In the genomic region with DNA sequence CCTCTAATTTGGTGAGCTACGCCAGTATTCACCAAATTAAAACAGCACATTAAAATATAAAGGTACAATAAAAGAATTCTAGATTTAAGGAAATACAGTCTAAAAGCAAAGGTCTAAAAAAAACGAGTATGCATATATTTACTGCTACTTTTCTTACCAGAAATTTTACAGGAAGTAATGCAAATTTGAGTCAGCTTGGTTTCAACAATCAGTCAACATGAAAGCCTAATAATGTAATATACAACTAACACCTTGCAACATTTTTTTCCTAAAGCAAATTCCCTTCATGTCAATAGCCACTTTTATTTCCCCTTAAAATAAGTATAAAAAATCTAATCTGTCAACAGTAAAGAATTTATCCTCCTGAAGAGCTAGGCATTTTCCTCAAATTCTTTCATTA, we compare ENCODE assay signal across 15 cellular contexts. TPM values are rescaled to one million over a fixed set of nuclear protein-coding genes. Genes with fewer than 3 reads are reported as not detected.
DNase-seq lines count a peak whose midpoint lies in the region; ATAC-seq and TF ChIP-seq lines count a peak whose summit lies in the region.
"Had no signal": no experiment of that assay in that cellular context is flagged by ENCODE, and none has a peak within 500 bp of the region (broad histone marks: within the 10 kb centered on the region; RNA-seq: fewer than 3 reads in every experiment).

No MANE protein-coding gene starts in this region.

- H3K27me3 ChIP-seq in transverse colon, result no peaks in the 10 kb centered on the region
- H3K27me3 ChIP-seq: foreskin keratinocyte, SJCRH30 had no signal

- DNase-seq in activated naive CD4-positive, alpha-beta T cell treated with anti-CD3 and anti-CD28 coated beads, Interleukin-2, amount 50 U/mL, for 16 hours, result no peak
- DNase-seq in epithelial cell of prostate (ENCODE audit: low read depth, low spot score) (no peak), transverse colon (no peak), COLO668 (lab: John Stamatoyannopoulos, UW; ENCODE audit: unreplicated experiment) (no peak), mucosa of descending colon (no peak)
- DNase-seq: activated CD4-positive, CD25-positive, alpha-beta regulatory T cell treated with anti-CD3 and anti-CD28 coated beads, Interleukin-2, amount 50 U/mL, for 72 hours; foreskin keratinocyte; KBM-7; kidney glomerular epithelial cell; NCI-H2081 treated with DMSO at 0.1 percent for 48 hours; SJCRH30 had no signal

- H3K9me3 Mint-ChIP-seq in activated naive CD4-positive, alpha-beta T cell treated with anti-CD3 and anti-CD28 coated beads, Interleukin-2, amount 50 U/mL, for 24 hours, result no peaks in the 10 kb centered on the region
- no peaks in the 10 kb centered on the region for H3K9me3 Mint-ChIP-seq in T-helper 1 cell treated with Interleukin-12 subunit alpha and Interleukin-12 subunit beta and Interleukin-4 antibody, amounts not matched to agents 30 μg/mL and 1 μg/mL, for 36 hours
- H3K9me3 Mint-ChIP-seq: neural crest cell had no signal

- peak overlapping the region; percentile 66 for H3K4me3 Mint-ChIP-seq in activated naive CD4-positive, alpha-beta T cell treated with anti-CD3 and anti-CD28 coated beads, Interleukin-2, amount 50 U/mL, for 24 hours
- H3K4me3 Mint-ChIP-seq in T-helper 1 cell treated with Interleukin-12 subunit alpha and Interleukin-12 subunit beta and Interleukin-4 antibody, amounts not matched to agents 30 μg/mL and 1 μg/mL, for 36 hours, result peak overlapping the region; percentile 73
- H3K4me3 Mint-ChIP-seq: neural crest cell had no signal

- WGBS in transverse colon (ENCODE audit: low coverage in 1 of 2), 2 donors, result 41 to 62% methylated on average over 2 of the region's 2 CpGs

- H3K27ac ChIP-seq in epithelial cell of prostate (peak overlapping the region; percentile 5), transverse colon (peak overlapping the region in 3 of 4 donors; percentile 28 to 55 (median 30))
- H3K27ac ChIP-seq: foreskin keratinocyte, SJCRH30 had no signal

- intact Hi-C loops in transverse colon (cut with DNase I; ENCODE audit: low total_unique reads) (no loop called here), mucosa of descending colon (cut with DNase I, micrococcal nuclease) (no loop called here)

- no peak for TF ChIP-seq EP300 in transverse colon (IDR thresholded peaks at IDR 0.05; ENCODE audit: low read depth)

- no peak for TF ChIP-seq CTCF in transverse colon (IDR thresholded peaks at IDR 0.05)
- no peak for TF ChIP-seq CTCF in mucosa of descending colon (IDR thresholded peaks at IDR 0.05)

- H3K36me3 ChIP-seq in transverse colon (no peaks in the 10 kb centered on the region), mucosa of descending colon (ENCODE audit: low read depth) (no peaks in the 10 kb centered on the region)

- H3K27ac Mint-ChIP-seq in activated naive CD4-positive, alpha-beta T cell treated with anti-CD3 and anti-CD28 coated beads, Interleukin-2, amount 50 U/mL, for 24 hours, result peak overlapping the region; percentile 99
- peak overlapping the region; percentile 71 for H3K27ac Mint-ChIP-seq in T-helper 1 cell treated with Interleukin-12 subunit alpha and Interleukin-12 subunit beta and Interleukin-4 antibody, amounts not matched to agents 30 μg/mL and 1 μg/mL, for 36 hours

- no peak for TF ChIP-seq POLR2A in transverse colon (IDR thresholded peaks at IDR 0.05)

- H3K9me3 ChIP-seq in transverse colon (no peaks in the 10 kb centered on the region), mucosa of descending colon (no peaks in the 10 kb centered on the region)
- H3K9me3 ChIP-seq: SJCRH30 had no signal

- no peaks in the 10 kb centered on the region for H3K27me3 Mint-ChIP-seq in activated naive CD4-positive, alpha-beta T cell treated with anti-CD3 and anti-CD28 coated beads, Interleukin-2, amount 50 U/mL, for 24 hours
- H3K27me3 Mint-ChIP-seq in T-helper 1 cell treated with Interleukin-12 subunit alpha and Interleukin-12 subunit beta and Interleukin-4 antibody, amounts not matched to agents 30 μg/mL and 1 μg/mL, for 36 hours (ENCODE audit: low read depth), result no peaks in the 10 kb centered on the region

- ATAC-seq in GM21825 (IDR thresholded peaks at IDR 0.05; ENCODE audit: unreplicated experiment), result no peak
- no peak for ATAC-seq in mucosa of descending colon
- ATAC-seq: foreskin keratinocyte had no signal

- in situ Hi-C loops in transverse colon (cut with MboI; ENCODE audit: low pct_ligation_motif_present in 1 of 4, low pct_unique_long_range_greater_than_20kb in 1 of 4, low sequenced_read_pairs in 3 of 4), result no loop called here

- H3K4me1 ChIP-seq in transverse colon (peaks cover 74 to 97% (median 88%) of the 10 kb centered on the region in 4 donors), mucosa of descending colon (ENCODE audit: low read depth) (peaks cover 74% of the 10 kb centered on the region)

- peaks cover 8% of the 10 kb centered on the region for H3K36me3 Mint-ChIP-seq in activated naive CD4-positive, alpha-beta T cell treated with anti-CD3 and anti-CD28 coated beads, Interleukin-2, amount 50 U/mL, for 24 hours
- H3K36me3 Mint-ChIP-seq in T-helper 1 cell treated with Interleukin-12 subunit alpha and Interleukin-12 subunit beta and Interleukin-4 antibody, amounts not matched to agents 30 μg/mL and 1 μg/mL, for 36 hours (ENCODE audit: low read depth), result peaks cover 28% of the 10 kb centered on the region

- peaks cover 87% of the 10 kb centered on the region for H3K4me1 Mint-ChIP-seq in activated naive CD4-positive, alpha-beta T cell treated with anti-CD3 and anti-CD28 coated beads, Interleukin-2, amount 50 U/mL, for 24 hours
- H3K4me1 Mint-ChIP-seq in T-helper 1 cell treated with Interleukin-12 subunit alpha and Interleukin-12 subunit beta and Interleukin-4 antibody, amounts not matched to agents 30 μg/mL and 1 μg/mL, for 36 hours (ENCODE audit: low read depth), result peaks cover 63% of the 10 kb centered on the region

- no peak overlapping the region for H3K4me3 ChIP-seq in transverse colon
- H3K4me3 ChIP-seq in mucosa of descending colon, result no peak overlapping the region
- H3K4me3 ChIP-seq: SJCRH30 had no signal

RNA-seq across cellular contexts. Expression of a gene that starts 11.9 kb away (rescaled TPM):
- total RNA-seq in transverse colon, result 100 to 1,000 TPM in 3 of 4 donors, 10 to 100 TPM in 1; 58.9 to 251 (median 195) TPM
- total RNA-seq in mucosa of descending colon, result 100 to 1,000 TPM; 211 to 307 (median 298) TPM
